In genomic region chr5:116296335-116297072, GRCh38 we compare ENCODE assay signal across 17 cellular contexts.
DNase-seq lines count a peak whose midpoint lies in the region; ATAC-seq and TF ChIP-seq lines count a peak whose summit lies in the region.
"Had no signal": no experiment of that assay in that cellular context is flagged by ENCODE, and none has a peak within 500 bp of the region (broad histone marks: within the 10 kb centered on the region; RNA-seq: fewer than 3 reads in every experiment).

No MANE protein-coding gene starts in this region.

- CTCF ChIA-PET in Caco-2 (lab: Charles Lee): no interaction called here
- CTCF ChIA-PET in CD4-positive, alpha-beta memory T cell (lab: Charles Lee; ENCODE audit: partially characterized antibody): no interaction called here

- H3K4me3 ChIP-seq in Caco-2 (ENCODE audit: low read depth, low read length): no peak overlapping the region
- no peak overlapping the region for H3K4me3 ChIP-seq in CD4-positive, alpha-beta memory T cell (ENCODE audit: low read length in 2 of 2)
- H3K4me3 ChIP-seq: A549, GM23338, K562 had no signal

- H3K27ac ChIP-seq in CD4-positive, alpha-beta memory T cell (ENCODE audit: low read depth, low read length): no peak overlapping the region
- H3K27ac ChIP-seq: A549, C4-2B had no signal

- no peak overlapping the region for H3K4me3 Mint-ChIP-seq in mesothelial cell of epicardium
- no peak overlapping the region for H3K4me3 Mint-ChIP-seq in Caco-2 (ENCODE audit: unreplicated experiment)
- H3K4me3 Mint-ChIP-seq in CD4-positive, alpha-beta memory T cell: no peak overlapping the region
- H3K4me3 Mint-ChIP-seq: CD8-positive, alpha-beta memory T cell; GM23338 had no signal

- no peaks in the 10 kb centered on the region for H3K9me3 ChIP-seq in Caco-2
- no peaks in the 10 kb centered on the region for H3K9me3 ChIP-seq in CD4-positive, alpha-beta memory T cell (ENCODE audit: control insufficient read depth in 1 of 2, low read length in 2 of 2)
- H3K9me3 ChIP-seq: BE2C had no signal

- no peaks in the 10 kb centered on the region for H3K27me3 ChIP-seq in Caco-2 (replicated peaks; ENCODE audit: control insufficient read depth, insufficient read depth, low read length)
- H3K27me3 ChIP-seq in CD4-positive, alpha-beta memory T cell (ENCODE audit: insufficient read depth, low read length): no peaks in the 10 kb centered on the region
- H3K27me3 ChIP-seq: BE2C had no signal

- BruUV-seq in Caco-2 (replicated peaks; lab: Mats Ljungman, UMichigan): no TSS peak

- ATAC-seq in HG03196 (IDR thresholded peaks at IDR 0.05; ENCODE audit: unreplicated experiment) (no peak), HG03175 (IDR thresholded peaks at IDR 0.05; ENCODE audit: unreplicated experiment) (no peak)
- ATAC-seq: A549, K562 had no signal

- peaks cover 10% of the 10 kb centered on the region for H3K4me1 ChIP-seq in Caco-2
- H3K4me1 ChIP-seq in CD4-positive, alpha-beta memory T cell (ENCODE audit: insufficient read depth, low read length): no peaks in the 10 kb centered on the region
- H3K4me1 ChIP-seq: A549, BE2C had no signal

- POLR2A ChIA-PET in Caco-2 (lab: Charles Lee): no interaction called here
- POLR2A ChIA-PET in CD4-positive, alpha-beta memory T cell (lab: Charles Lee; ENCODE audit: partially characterized antibody): no interaction called here

- peak overlapping the region; percentile 40 for H3K27ac Mint-ChIP-seq in mesothelial cell of epicardium
- H3K27ac Mint-ChIP-seq in Caco-2 (ENCODE audit: unreplicated experiment): no peak overlapping the region
- H3K27ac Mint-ChIP-seq in CD4-positive, alpha-beta memory T cell: no peak overlapping the region
- H3K27ac Mint-ChIP-seq: CD8-positive, alpha-beta memory T cell; GM23338 had no signal

- DNase-seq in NCI-H69 (lab: John Stamatoyannopoulos, UW) (peak; percentile 75), left kidney (ENCODE audit: low read depth, low spot score) (peak; percentile 17), mesothelial cell of epicardium (ENCODE audit: low spot score in 2 of 2, unreplicated experiment in 2 of 2) (no peak), renal cortical epithelial cell (ENCODE audit: low read depth) (peak; percentile 11), Caco-2 (no peak)
- no peak for DNase-seq in CD4-positive, alpha-beta memory T cell
- DNase-seq: BE2C; CD8-positive, alpha-beta memory T cell; DMS53; GF-D8; H7 had no signal

- H3K4me1 Mint-ChIP-seq in mesothelial cell of epicardium (peaks cover 36% of the 10 kb centered on the region), Caco-2 (ENCODE audit: low read depth, unreplicated experiment) (peaks cover 6% of the 10 kb centered on the region)
- H3K4me1 Mint-ChIP-seq in CD4-positive, alpha-beta memory T cell: no peaks in the 10 kb centered on the region
- H3K4me1 Mint-ChIP-seq: CD8-positive, alpha-beta memory T cell had no signal

- H3K36me3 Mint-ChIP-seq in mesothelial cell of epicardium (peaks cover 23% of the 10 kb centered on the region), Caco-2 (ENCODE audit: insufficient read depth, unreplicated experiment) (peaks cover 6% of the 10 kb centered on the region)
- H3K36me3 Mint-ChIP-seq in CD4-positive, alpha-beta memory T cell: peaks cover 76% of the 10 kb centered on the region in 2 donors

- intact Hi-C loops in Caco-2 (cut with micrococcal nuclease; ENCODE audit: unreplicated experiment): loop anchor here (5.0 kb wide), 1 partner anchor 159 kb away; no protein-coding TSS in a partner anchor
- intact Hi-C loops in CD4-positive, alpha-beta memory T cell (cut with micrococcal nuclease): no loop called here

- H3K36me3 ChIP-seq in Caco-2 (ENCODE audit: control insufficient read depth, insufficient read depth, low read length): no peaks in the 10 kb centered on the region
- peaks cover 22% of the 10 kb centered on the region for H3K36me3 ChIP-seq in CD4-positive, alpha-beta memory T cell (ENCODE audit: insufficient read depth, low read length)
- H3K36me3 ChIP-seq: BE2C had no signal

- H3K27me3 Mint-ChIP-seq in mesothelial cell of epicardium (ENCODE audit: low read depth) (no peaks in the 10 kb centered on the region), Caco-2 (ENCODE audit: insufficient read depth, unreplicated experiment) (no peaks in the 10 kb centered on the region)
- H3K27me3 Mint-ChIP-seq in CD4-positive, alpha-beta memory T cell: no peaks in the 10 kb centered on the region
- H3K27me3 Mint-ChIP-seq: CD8-positive, alpha-beta memory T cell had no signal

- no peak for TF ChIP-seq CTCF in mesothelial cell of epicardium (IDR thresholded peaks at IDR 0.05; ENCODE audit: unreplicated experiment)
- no peak for TF ChIP-seq CTCF in Caco-2 (IDR thresholded peaks at IDR 0.05; ENCODE audit: insufficient read depth in 1 of 2, low read depth in 1 of 2, low read length in 1 of 2, severe bottlenecking in 1 of 2, unreplicated experiment in 1 of 2)

- H3K9me3 Mint-ChIP-seq in mesothelial cell of epicardium: peaks cover 20% of the 10 kb centered on the region
- no peaks in the 10 kb centered on the region for H3K9me3 Mint-ChIP-seq in Caco-2 (ENCODE audit: unreplicated experiment)
- H3K9me3 Mint-ChIP-seq in CD4-positive, alpha-beta memory T cell: peaks cover 3 to 42% (median 32%) of the 10 kb centered on the region in 8 donors
- H3K9me3 Mint-ChIP-seq: GM23338 had no signal

Comparison
In these comparisons a context has a peak if more than half of its experiments do, and no peak if none do; other contexts are left out.
1. DNase-seq: peak in NCI-H69 (single experiment), left kidney (single experiment) and renal cortical epithelial cell (single experiment); none in mesothelial cell of epicardium (0 of 2), Caco-2 (0 of 2) and CD4-positive, alpha-beta memory T cell (0 of 5).